ENCODE assay signal across 17 cellular contexts in genomic region chr10:83666762-83667161, GRCh38.
DNase-seq lines count a peak whose midpoint lies in the region; TF ChIP-seq lines count a peak whose summit lies in the region.
"Had no signal": no experiment of that assay in that cellular context is flagged by ENCODE, and none has a peak within 500 bp of the region (broad histone marks: within the 10 kb centered on the region; RNA-seq: fewer than 3 reads in every experiment).

No MANE protein-coding gene starts in this region.

- TF ChIP-seq CTCF in choroid plexus epithelial cell (conservative IDR thresholded peaks at IDR 0.05; ENCODE audit: low read depth, low read length), result no peak

- DNase-seq in A172 (ENCODE audit: low spot score) (peak; percentile 31), EH (ENCODE audit: low read depth) (peak; percentile 44), choroid plexus epithelial cell (ENCODE audit: low read depth) (peak; percentile 6), middle frontal gyrus (ENCODE audit: extremely low spot score, low spot score) (peak; percentile 17), HuH-7.5 (ENCODE audit: low spot score) (no peak), NCI-H2029 (lab: John Stamatoyannopoulos, UW) (no peak), mesenteric fat pad (ENCODE audit: low spot score) (no peak)
- DNase-seq: ACHN; BE2C; CD8-positive, alpha-beta T cell; GOT3; NCI-H1092 treated with DMSO at 0.1 percent for 48 hours; NCI-H1694 treated with DMSO at 0.1 percent for 48 hours; NCI-H2171 treated with DMSO at 0.1 percent for 48 hours; NCI-H510A; Peyer's patch; SHP77 treated with DMSO at 0.1 percent for 48 hours had no signal

- H3K4me3 ChIP-seq in choroid plexus epithelial cell (ENCODE audit: low read depth, low read length), result no peak overlapping the region
- H3K4me3 ChIP-seq: Peyer's patch had no signal

Comparison
In these comparisons a context has a peak if more than half of its experiments do, and no peak if none do; other contexts are left out.
1. DNase-seq: peak in A172 (single experiment), EH (single experiment), choroid plexus epithelial cell (single experiment) and middle frontal gyrus (single experiment); none in HuH-7.5 (single experiment), NCI-H2029 (single experiment) and mesenteric fat pad (single experiment).